ENCODE assay signal across 10 cellular contexts in the genomic region with DNA sequence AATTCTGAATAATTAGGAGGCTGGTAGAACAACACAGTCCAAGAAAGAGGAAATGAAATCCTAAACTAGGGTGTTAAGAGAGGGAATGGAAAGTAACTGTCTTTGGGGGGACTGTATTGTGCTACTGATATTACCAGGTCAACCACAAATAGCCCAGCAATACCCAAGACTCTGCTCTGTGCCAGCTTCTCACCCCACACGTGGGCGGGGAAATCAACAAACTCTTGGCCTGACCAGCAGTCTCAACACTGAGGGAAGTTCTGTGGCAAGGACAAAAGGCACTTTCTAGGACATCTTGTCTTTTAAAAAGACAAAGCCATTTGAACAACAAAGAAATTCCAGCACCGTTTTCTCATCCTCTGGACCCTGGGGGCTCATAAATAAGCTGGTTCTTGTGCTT.
DNase-seq lines count a peak whose midpoint lies in the region; ATAC-seq and TF ChIP-seq lines count a peak whose summit lies in the region.
"Had no signal": no experiment of that assay in that cellular context is flagged by ENCODE, and none has a peak within 500 bp of the region (broad histone marks: within the 10 kb centered on the region; RNA-seq: fewer than 3 reads in every experiment).

No MANE protein-coding gene starts in this region.

- H3K27me3 ChIP-seq in Loucy (ENCODE audit: insufficient read depth, low read length, poor library complexity, severe bottlenecking) (no peaks in the 10 kb centered on the region), neural progenitor cell (no peaks in the 10 kb centered on the region), tibial nerve (no peaks in the 10 kb centered on the region)
- H3K27me3 ChIP-seq: heart right ventricle had no signal

- no peak overlapping the region for H3K9ac ChIP-seq in Loucy (ENCODE audit: low read depth, low read length, poor library complexity, severe bottlenecking)
- H3K9ac ChIP-seq in neural progenitor cell = no peak overlapping the region

- 22 to 23% methylated on average over 3 of the region's 3 CpGs for WGBS in tibial nerve, 2 donors

- H3K4me1 Mint-ChIP-seq in neural progenitor cell = peaks cover 3% of the 10 kb centered on the region

- H3K79me2 ChIP-seq in Loucy (ENCODE audit: insufficient read depth, low read length) = no peaks in the 10 kb centered on the region
- no peaks in the 10 kb centered on the region for H3K79me2 ChIP-seq in neural progenitor cell (ENCODE audit: low read depth)

- H3K36me3 Mint-ChIP-seq in neural progenitor cell = no peaks in the 10 kb centered on the region

- H3K4me1 ChIP-seq in Loucy (ENCODE audit: insufficient read depth, low read length, poor library complexity, severe bottlenecking) = peaks cover 13% of the 10 kb centered on the region
- peaks cover 23% of the 10 kb centered on the region for H3K4me1 ChIP-seq in neural progenitor cell
- H3K4me1 ChIP-seq in tibial nerve = peaks cover 0 to 23% (median 12%) of the 10 kb centered on the region in 4 donors

- peak; percentile 79 for ATAC-seq in GM18867 (IDR thresholded peaks at IDR 0.05; ENCODE audit: unreplicated experiment)
- ATAC-seq in HG02588 (IDR thresholded peaks at IDR 0.05; ENCODE audit: unreplicated experiment) = peak; percentile 85

- H3F3A ChIP-seq in Loucy (ENCODE audit: low read depth) (no peaks in the 10 kb centered on the region), neural progenitor cell (ENCODE audit: low read depth) (no peaks in the 10 kb centered on the region)

- TF ChIP-seq CTCF in Loucy (conservative IDR thresholded peaks at IDR 0.05; ENCODE audit: low read length) (no peak), neural progenitor cell (IDR thresholded peaks at IDR 0.05) (no peak), tibial nerve (IDR thresholded peaks at IDR 0.05) (no peak)

- no peaks in the 10 kb centered on the region for H3K9me3 Mint-ChIP-seq in neural progenitor cell

- H3K27me3 Mint-ChIP-seq in neural progenitor cell (ENCODE audit: insufficient read depth, low read depth) = peaks cover 2% of the 10 kb centered on the region

- H3K4me2 ChIP-seq in Loucy (ENCODE audit: low read depth, low read length, poor library complexity, severe bottlenecking) = peak overlapping the region; percentile 11
- H3K4me2 ChIP-seq in neural progenitor cell = no peak overlapping the region

- no peaks in the 10 kb centered on the region for H3K9me2 ChIP-seq in Loucy (replicated peaks; ENCODE audit: low read depth, low read length)

- H3K4me3 ChIP-seq in Loucy (ENCODE audit: low read length, poor library complexity, severe bottlenecking) (no peak overlapping the region), neural progenitor cell (no peak overlapping the region), tibial nerve (no peak overlapping the region)
- H3K4me3 ChIP-seq: heart right ventricle had no signal

- H2AFZ ChIP-seq in Loucy (ENCODE audit: low read length) (peak overlapping the region; percentile 82), neural progenitor cell (replicated peaks) (no peak overlapping the region)

- H3K27ac ChIP-seq in neural progenitor cell (no peak overlapping the region), tibial nerve (peak overlapping the region in 2 of 4 donors; percentile 17 to 51)
- H3K27ac ChIP-seq: heart right ventricle had no signal

- H4K20me1 ChIP-seq in Loucy (ENCODE audit: insufficient read depth, low read length, poor library complexity, severe bottlenecking) (no peaks in the 10 kb centered on the region), neural progenitor cell (ENCODE audit: low read depth) (no peaks in the 10 kb centered on the region)

- H3K36me3 ChIP-seq in Loucy (ENCODE audit: insufficient read depth, low read length) (no peaks in the 10 kb centered on the region), neural progenitor cell (no peaks in the 10 kb centered on the region), tibial nerve (no peaks in the 10 kb centered on the region)
- H3K36me3 ChIP-seq: heart right ventricle had no signal

- no peak overlapping the region for H3K4me3 Mint-ChIP-seq in neural progenitor cell

- no peak overlapping the region for H3K27ac Mint-ChIP-seq in neural progenitor cell

- DNase-seq in neural progenitor cell (ENCODE audit: low spot score) (peak; percentile 24), NCI-H345 (lab: John Stamatoyannopoulos, UW) (no peak), tibial nerve (ENCODE audit: low spot score in 2 of 2) (no peak)
- DNase-seq in activated effector memory CD4-positive, alpha-beta T cell treated with anti-CD3 and anti-CD28 coated beads, Interleukin-2, amount 50 U/mL, for 16 hours = no peak
- DNase-seq in central memory CD4-positive, alpha-beta T cell = no peak
- DNase-seq: heart right ventricle, NCI-H446 treated with DMSO at 0.1 percent for 48 hours had no signal

- no peaks in the 10 kb centered on the region for H3K9me3 ChIP-seq in Loucy (ENCODE audit: insufficient read depth, low read depth, low read length)
- H3K9me3 ChIP-seq in neural progenitor cell (ENCODE audit: low read depth) = no peaks in the 10 kb centered on the region
- no peaks in the 10 kb centered on the region for H3K9me3 ChIP-seq in tibial nerve
- H3K9me3 ChIP-seq: heart right ventricle had no signal

- no peak for TF ChIP-seq POLR2A in tibial nerve (IDR thresholded peaks at IDR 0.05)

- peak in 1 of 2 donors; percentile 25 for TF ChIP-seq EP300 in tibial nerve (IDR thresholded peaks at IDR 0.05)
